Comparison of ENCODE assay signal across 27 cellular contexts in genomic region chr12:116070420-116070819, GRCh38.
"Had no signal": no experiment of that assay in that cellular context is flagged by ENCODE, and none has a peak within 500 bp of the region (broad histone marks: within the 10 kb centered on the region; RNA-seq: fewer than 3 reads in every experiment).

No MANE protein-coding gene starts in this region.

- H3K27me3 Mint-ChIP-seq: naive thymus-derived CD4-positive, alpha-beta T cell; progenitor cell of endocrine pancreas; stimulated activated naive B cell treated with anti-CD40 and anti-IgM and Interleukin-4, amounts not matched to agents 10 μg/mL and 1 μg/mL and 100 μg/mL, for 72 hours had no signal

- H3K27me3 ChIP-seq: left lung, neural progenitor cell, ovary, right atrium auricular region, right lobe of liver, stomach, testis, thyroid gland, transverse colon, upper lobe of left lung, vagina had no signal

- H3K9me3 ChIP-seq: left lung, mucosa of descending colon, ovary, right atrium auricular region, right lobe of liver, stomach, testis, thyroid gland, transverse colon, upper lobe of left lung, vagina had no signal

- H3K36me3 ChIP-seq: left lung, neural progenitor cell, ovary, right atrium auricular region, right lobe of liver, stomach, thyroid gland, transverse colon, upper lobe of left lung, vagina had no signal

- ATAC-seq: left colon; left lung; mucosa of descending colon; naive thymus-derived CD4-positive, alpha-beta T cell; right lobe of liver; stimulated activated naive B cell treated with anti-CD40 and anti-IgM and Interleukin-4, amounts not matched to agents 10 μg/mL and 1 μg/mL and 100 μg/mL, for 72 hours; stimulated activated naive CD8-positive, alpha-beta T cell treated with anti-CD3 and anti-CD28 coated beads, Interleukin-15, Interleukin-2, amounts not matched to agents 100 U/mL and 50 U/mL, for 24 hours had no signal

- DNase-seq: hypothalamus; immature natural killer cell; kidney; left colon; left lung; midbrain; mucosa of descending colon; naive thymus-derived CD4-positive, alpha-beta T cell; nephron progenitor cell; ovary; right lobe of liver; stimulated activated CD4-positive, alpha-beta T cell treated with anti-CD3 and anti-CD28 coated beads, Interleukin-12 subunit alpha, Interleukin-12 subunit beta, amount 100 ng/mL, for 4 hours; stimulated activated CD4-positive, alpha-beta T cell treated with anti-CD3 and anti-CD28 coated beads, Interleukin-15, amount 100 ng/mL, for 24 hours; stimulated activated CD4-positive, alpha-beta T cell treated with anti-CD3 and anti-CD28 coated beads, Interleukin-2, amount 100 ng/mL, for 24 hours; stimulated activated CD4-positive, alpha-beta T cell treated with anti-CD3 and anti-CD28 coated beads, Interleukin-4, amount 100 ng/mL, for 1 hour; stimulated activated naive B cell treated with anti-CD40 and anti-IgM and Interleukin-4, amounts not matched to agents 10 μg/mL and 1 μg/mL and 100 μg/mL, for 72 hours; stimulated activated naive CD8-positive, alpha-beta T cell treated with anti-CD3 and anti-CD28 coated beads, Interleukin-15, Interleukin-2, amounts not matched to agents 100 U/mL and 50 U/mL, for 24 hours; stomach; testis; thyroid gland; transverse colon; upper lobe of left lung had no signal

- H3K27ac ChIP-seq: left lung, neural progenitor cell, ovary, right atrium auricular region, right lobe of liver, stomach, testis, thyroid gland, transverse colon, upper lobe of left lung, vagina had no signal

- H3K9me3 Mint-ChIP-seq: immature natural killer cell; naive thymus-derived CD4-positive, alpha-beta T cell; nephron progenitor cell; neural progenitor cell; stimulated activated naive B cell treated with anti-CD40 and anti-IgM and Interleukin-4, amounts not matched to agents 10 μg/mL and 1 μg/mL and 100 μg/mL, for 72 hours had no signal

- H3K36me3 Mint-ChIP-seq: immature natural killer cell; naive thymus-derived CD4-positive, alpha-beta T cell; neural progenitor cell; stimulated activated naive B cell treated with anti-CD40 and anti-IgM and Interleukin-4, amounts not matched to agents 10 μg/mL and 1 μg/mL and 100 μg/mL, for 72 hours had no signal

- H3K4me3 Mint-ChIP-seq: immature natural killer cell; naive thymus-derived CD4-positive, alpha-beta T cell; nephron progenitor cell; neural progenitor cell; stimulated activated naive B cell treated with anti-CD40 and anti-IgM and Interleukin-4, amounts not matched to agents 10 μg/mL and 1 μg/mL and 100 μg/mL, for 72 hours had no signal

- H3K27ac Mint-ChIP-seq: nephron progenitor cell; neural progenitor cell; progenitor cell of endocrine pancreas; stimulated activated naive B cell treated with anti-CD40 and anti-IgM and Interleukin-4, amounts not matched to agents 10 μg/mL and 1 μg/mL and 100 μg/mL, for 72 hours had no signal

- H3K4me3 ChIP-seq: left lung, lung, mucosa of descending colon, neural progenitor cell, ovary, right atrium auricular region, right lobe of liver, stomach, testis, thyroid gland, transverse colon, upper lobe of left lung, vagina had no signal
